In the genomic region with DNA sequence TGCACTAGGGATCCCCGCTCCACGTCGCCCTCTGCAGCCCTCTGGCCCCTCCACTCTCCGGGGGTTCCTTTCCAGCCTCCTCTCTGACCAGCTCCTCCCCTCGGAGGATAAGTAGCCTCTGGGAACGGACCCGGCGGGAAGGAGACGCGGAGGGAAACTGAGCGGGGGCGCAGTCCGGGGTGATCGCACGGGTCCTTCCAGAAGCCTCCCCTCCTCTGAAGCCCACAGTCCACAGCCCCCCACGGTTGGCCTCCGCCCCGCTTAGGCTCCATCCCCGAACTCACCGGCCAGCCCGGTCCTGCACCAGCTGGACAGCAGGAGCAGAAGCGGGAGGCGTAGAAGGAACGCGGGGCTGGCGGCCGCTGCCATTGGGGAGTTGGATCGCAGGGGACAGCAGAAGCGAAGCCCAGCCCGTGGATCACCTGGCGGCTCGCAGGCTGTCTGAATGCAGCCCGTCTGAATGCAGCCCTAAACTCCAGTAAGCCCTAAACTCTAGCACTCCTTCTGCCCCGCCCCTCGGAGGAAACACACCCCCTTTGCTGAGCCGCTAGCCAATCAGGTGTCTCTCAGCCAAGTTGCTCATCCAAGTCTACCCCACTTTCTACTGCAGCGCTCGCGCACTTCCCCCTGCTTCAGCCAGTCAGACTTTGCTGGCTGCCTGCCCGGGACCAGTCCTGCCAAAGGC, we compare ENCODE assay signal across 8 cellular contexts. TPM values are rescaled to one million over a fixed set of nuclear protein-coding genes. Genes with fewer than 3 reads are reported as not detected.
DNase-seq lines count a peak whose midpoint lies in the region; ATAC-seq lines count a peak whose summit lies in the region.

A gene with protein sequence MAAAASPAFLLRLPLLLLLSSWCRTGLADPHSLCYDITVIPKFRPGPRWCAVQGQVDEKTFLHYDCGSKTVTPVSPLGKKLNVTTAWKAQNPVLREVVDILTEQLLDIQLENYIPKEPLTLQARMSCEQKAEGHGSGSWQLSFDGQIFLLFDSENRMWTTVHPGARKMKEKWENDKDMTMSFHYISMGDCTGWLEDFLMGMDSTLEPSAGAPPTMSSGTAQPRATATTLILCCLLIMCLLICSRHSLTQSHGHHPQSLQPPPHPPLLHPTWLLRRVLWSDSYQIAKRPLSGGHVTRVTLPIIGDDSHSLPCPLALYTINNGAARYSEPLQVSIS (minus strand): TSS at position 480 of the 685 bp plus-strand sequence. CDS start 111 bp downstream, at position 369.

- peak within 1 kb of the TSS; percentile 80 for H3K4me3 ChIP-seq in skeletal muscle satellite cell (ENCODE audit: low read length)

- no peaks in the 10 kb centered on the region for H3K36me3 ChIP-seq in skeletal muscle satellite cell (ENCODE audit: insufficient read depth, low read length)

- H3K9ac ChIP-seq in skeletal muscle satellite cell (ENCODE audit: low read depth, low read length): peak within 1 kb of the TSS; percentile 51

- DNase-seq in SKM-1 treated with dmso at 0.1 percent for 144 hours (lab: John Stamatoyannopoulos, UW; ENCODE audit: unreplicated experiment) (peak; percentile 27), SKM-1 (lab: John Stamatoyannopoulos, UW; ENCODE audit: unreplicated experiment) (no peak), NCI-H2196 treated with DMSO at 0.1 percent for 48 hours (lab: John Stamatoyannopoulos, UW; ENCODE audit: unreplicated experiment) (peak; percentile 45), iPS-NIHi7 (ENCODE audit: extremely low spot score) (peak; percentile 95)
- DNase-seq in activated CD4-positive, CD25-positive, alpha-beta regulatory T cell treated with anti-CD3 and anti-CD28 coated beads, Interleukin-2, amount 50 U/mL, for 72 hours: peak; percentile 70
- DNase-seq in central memory CD4-positive, alpha-beta T cell: peak; percentile 80

- H3K4me1 ChIP-seq in skeletal muscle satellite cell (ENCODE audit: control insufficient read depth, insufficient read depth, low read length): peaks cover 16% of the 10 kb centered on the region

- no peaks in the 10 kb centered on the region for H3K9me3 ChIP-seq in skeletal muscle satellite cell (replicated peaks; ENCODE audit: low read length)

- peaks cover 15% of the 10 kb centered on the region for H3K27me3 ChIP-seq in skeletal muscle satellite cell (ENCODE audit: control insufficient read depth, insufficient read depth, low read length)

- ATAC-seq in HG03460 (IDR thresholded peaks at IDR 0.05; ENCODE audit: unreplicated experiment): no peak

- peak within 1 kb of the TSS; percentile 99 for H3K4me2 ChIP-seq in skeletal muscle satellite cell (ENCODE audit: low read length)

RNA-seq across cellular contexts. Expression of the gene that starts here (rescaled TPM):
- 0.22 and 1.0 TPM in 2 replicates for total RNA-seq in skeletal muscle satellite cell (2012; rRNA removed)
